13 cellular contexts compared by ENCODE assay signal in the genomic region with DNA sequence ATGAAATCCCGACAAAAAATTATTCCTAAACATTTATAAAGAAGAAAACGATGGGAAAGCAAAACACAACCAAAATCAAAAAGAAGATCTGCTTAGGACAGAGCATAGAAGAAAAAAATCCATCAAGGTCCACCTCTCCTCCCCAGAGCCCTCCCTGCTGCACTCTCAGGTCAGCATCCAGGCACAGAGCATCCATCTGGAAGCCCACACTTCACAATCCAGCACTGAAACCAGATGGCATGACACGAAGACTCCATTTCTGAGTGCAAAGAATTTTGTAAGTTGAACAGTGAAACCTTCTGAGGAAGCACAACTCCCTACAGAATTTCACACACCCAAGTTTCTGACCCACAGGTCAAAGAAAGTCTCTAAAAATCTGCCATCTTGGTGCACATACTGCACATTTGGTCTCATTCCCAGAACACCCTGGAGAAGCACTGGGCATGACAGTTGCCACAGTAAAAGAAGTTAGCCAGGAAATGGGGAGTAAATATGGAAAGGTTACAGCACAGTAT.
DNase-seq lines count a peak whose midpoint lies in the region; ATAC-seq and TF ChIP-seq lines count a peak whose summit lies in the region.
"Had no signal": no experiment of that assay in that cellular context is flagged by ENCODE, and none has a peak within 500 bp of the region (broad histone marks: within the 10 kb centered on the region; RNA-seq: fewer than 3 reads in every experiment).

No MANE protein-coding gene starts in this region.

- no peaks in the 10 kb centered on the region for H3K36me3 ChIP-seq in uterus
- H3K36me3 ChIP-seq: BLaER1 had no signal

- peak overlapping the region; percentile 88 for H3K27ac ChIP-seq in caudate nucleus (ENCODE audit: low read depth, low read length)
- no peak overlapping the region for H3K27ac ChIP-seq in uterus
- H3K27ac ChIP-seq: BLaER1 had no signal

- no peak overlapping the region for H3K4me3 ChIP-seq in uterus
- H3K4me3 ChIP-seq: BLaER1 had no signal

- TF ChIP-seq POLR2A in uterus (IDR thresholded peaks at IDR 0.05), result no peak

- DNase-seq in NCI-H524 (lab: John Stamatoyannopoulos, UW), result peak; percentile 27 to 64
- DNase-seq in NCI-H524 treated with DMSO at 0.1 percent for 48 hours (lab: John Stamatoyannopoulos, UW), result no peak
- peak in 1 of 61 donors; percentile 66 for DNase-seq in caudate nucleus (lab: John Stamatoyannopoulos, UW)
- peak; percentile 49 for DNase-seq in foreskin melanocyte
- no peak for DNase-seq in uterus
- DNase-seq in GF-D8 (lab: John Stamatoyannopoulos, UW), result no peak
- DNase-seq: 8988T; AML-193; Caco-2; CD8-positive, alpha-beta memory T cell; DMS79 had no signal

- no peak for TF ChIP-seq CTCF in uterus (IDR thresholded peaks at IDR 0.05)

- ATAC-seq in HG02588 (IDR thresholded peaks at IDR 0.05; ENCODE audit: unreplicated experiment), result no peak

- no peaks in the 10 kb centered on the region for H3K9me3 ChIP-seq in uterus
- H3K9me3 ChIP-seq: BLaER1, Caco-2 had no signal

- H3K4me1 ChIP-seq in uterus, result no peaks in the 10 kb centered on the region
- H3K4me1 ChIP-seq: BLaER1 had no signal

- intact Hi-C loops in uterus (cut with DNase I; ENCODE audit: low total_unique reads), result no loop called here

- H3K27me3 ChIP-seq in uterus, result no peaks in the 10 kb centered on the region
- H3K27me3 ChIP-seq: BLaER1 had no signal

Comparison
In these comparisons a context has a peak if more than half of its experiments do, and no peak if none do; other contexts are left out.
1. DNase-seq: peak in NCI-H524 (2 of 2) and foreskin melanocyte (single experiment); none in NCI-H524 treated with DMSO at 0.1 percent for 48 hours (single experiment), uterus (0 of 2) and GF-D8 (single experiment).